8 cellular contexts compared by ENCODE assay signal in the genomic region with DNA sequence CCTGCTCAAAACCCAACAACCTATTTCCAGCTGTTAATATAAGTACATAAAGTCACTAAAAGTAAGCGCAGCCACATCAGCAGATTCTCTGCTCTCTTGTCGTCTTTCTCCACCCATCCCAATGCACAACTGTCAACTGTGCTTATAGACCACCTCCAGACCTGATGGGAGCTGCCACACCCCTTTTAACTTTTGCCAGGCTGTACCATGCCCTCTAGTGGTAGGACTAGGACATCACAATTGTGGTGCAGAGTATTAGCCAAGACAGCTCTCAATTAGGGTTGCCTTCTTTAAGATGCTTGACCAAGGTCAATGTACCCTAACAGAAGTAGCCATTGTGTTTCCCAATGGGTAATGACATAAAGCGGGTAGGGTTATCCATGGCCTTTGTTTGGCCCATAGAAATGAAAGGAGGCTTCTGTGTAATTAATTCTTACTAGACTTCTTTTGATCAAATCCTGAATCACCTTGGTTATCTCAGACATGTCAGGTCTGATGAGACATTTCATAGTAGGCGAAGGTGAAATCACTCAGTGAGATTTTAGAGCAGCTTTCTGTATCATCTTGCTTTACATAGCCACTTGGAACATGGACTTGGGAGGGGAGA.
A peak's percentile ranks its signal among the peaks of the same experiment; 100 is the strongest.
DNase-seq lines count a peak whose midpoint lies in the region; ATAC-seq and TF ChIP-seq lines count a peak whose summit lies in the region.

No MANE protein-coding gene starts in this region.

- no peak for TF ChIP-seq POLR2A in uterus (IDR thresholded peaks at IDR 0.05)

- H3K9me3 ChIP-seq in uterus = no peaks in the 10 kb centered on the region

- intact Hi-C loops in activated CD8-positive, alpha-beta T cell treated with anti-CD3 and anti-CD28 coated beads for 36 hours (cut with micrococcal nuclease) = loop anchor here (5.0 kb wide), 2 partner anchors 44 to 174 kb away; no protein-coding TSS in a partner anchor
- intact Hi-C loops in natural killer cell (cut with micrococcal nuclease) (loop anchor here (5.0 kb wide), 1 partner anchor 999 kb away; no protein-coding TSS in a partner anchor), uterus (cut with DNase I; ENCODE audit: low total_unique reads) (loop anchor here (10.0 kb wide), 1 partner anchor 287 kb away; no protein-coding TSS in a partner anchor)

- peaks cover 6% of the 10 kb centered on the region for H3K4me1 Mint-ChIP-seq in activated CD8-positive, alpha-beta T cell treated with anti-CD3 and anti-CD28 coated beads for 36 hours (ENCODE audit: low read depth)
- H3K4me1 Mint-ChIP-seq in natural killer cell = no peaks in the 10 kb centered on the region

- H3K27ac Mint-ChIP-seq in activated CD8-positive, alpha-beta T cell treated with anti-CD3 and anti-CD28 coated beads for 36 hours = no peak overlapping the region
- H3K27ac Mint-ChIP-seq in natural killer cell = no peak overlapping the region

- POLR2A ChIA-PET in activated CD8-positive, alpha-beta T cell treated with anti-CD3 and anti-CD28 coated beads for 36 hours (lab: Charles Lee) = no interaction called here

- H3K4me3 ChIP-seq in uterus = no peak overlapping the region

- no peaks in the 10 kb centered on the region for H3K27me3 ChIP-seq in uterus

- no peaks in the 10 kb centered on the region for H3K4me1 ChIP-seq in uterus

- H3K27ac ChIP-seq in uterus = no peak overlapping the region

- CTCF ChIA-PET in activated CD8-positive, alpha-beta T cell treated with anti-CD3 and anti-CD28 coated beads for 36 hours (lab: Charles Lee) = interaction anchor here (0.7 to 3.7 kb wide), 35 partner anchors 8 to 1000 kb away, joined by 3 to 30 read pairs (median 5); no protein-coding TSS in a partner anchor

- peak; percentile 85 for ATAC-seq in GM19455 (IDR thresholded peaks at IDR 0.05; ENCODE audit: unreplicated experiment)
- ATAC-seq in HG03460 (IDR thresholded peaks at IDR 0.05; ENCODE audit: unreplicated experiment) = peak; percentile 86
- ATAC-seq in activated CD8-positive, alpha-beta T cell treated with anti-CD3 and anti-CD28 coated beads for 36 hours = peak; percentile 95
- peak; percentile 82 for ATAC-seq in esophagus mucosa
- peak; percentile 84 to 95 (median 86) for ATAC-seq in natural killer cell

- no peaks in the 10 kb centered on the region for H3K36me3 Mint-ChIP-seq in activated CD8-positive, alpha-beta T cell treated with anti-CD3 and anti-CD28 coated beads for 36 hours (ENCODE audit: low read depth)
- no peaks in the 10 kb centered on the region for H3K36me3 Mint-ChIP-seq in natural killer cell

- no peak overlapping the region for H3K4me3 Mint-ChIP-seq in activated CD8-positive, alpha-beta T cell treated with anti-CD3 and anti-CD28 coated beads for 36 hours
- no peak overlapping the region for H3K4me3 Mint-ChIP-seq in natural killer cell

- DNase-seq in DMS114 treated with DMSO at 0.1 percent for 48 hours (lab: John Stamatoyannopoulos, UW; ENCODE audit: unreplicated experiment) = peak; percentile 70
- peak; percentile 21 for DNase-seq in NCI-H446 treated with DMSO at 0.1 percent for 48 hours (lab: John Stamatoyannopoulos, UW)
- DNase-seq in activated CD8-positive, alpha-beta T cell treated with anti-CD3 and anti-CD28 coated beads for 36 hours = peak; percentile 61
- no peak for DNase-seq in natural killer cell
- no peak for DNase-seq in uterus

- no peaks in the 10 kb centered on the region for H3K36me3 ChIP-seq in uterus

- H3K9me3 Mint-ChIP-seq in activated CD8-positive, alpha-beta T cell treated with anti-CD3 and anti-CD28 coated beads for 36 hours = no peaks in the 10 kb centered on the region
- no peaks in the 10 kb centered on the region for H3K9me3 Mint-ChIP-seq in natural killer cell

- no peaks in the 10 kb centered on the region for H3K27me3 Mint-ChIP-seq in activated CD8-positive, alpha-beta T cell treated with anti-CD3 and anti-CD28 coated beads for 36 hours
- no peaks in the 10 kb centered on the region for H3K27me3 Mint-ChIP-seq in natural killer cell (ENCODE audit: low read depth in 2 of 2)

- peak; percentile 88 for TF ChIP-seq CTCF in activated CD8-positive, alpha-beta T cell treated with anti-CD3 and anti-CD28 coated beads for 36 hours (IDR thresholded peaks at IDR 0.05)
- TF ChIP-seq CTCF in natural killer cell (IDR thresholded peaks at IDR 0.05) (peak; percentile 78), uterus (IDR thresholded peaks at IDR 0.05) (peak; percentile 78 to 82 (median 80))

Comparison
In these comparisons a context has a peak if more than half of its experiments do, and no peak if none do; other contexts are left out.
1. DNase-seq: peak in DMS114 treated with DMSO at 0.1 percent for 48 hours (single experiment), NCI-H446 treated with DMSO at 0.1 percent for 48 hours (single experiment) and activated CD8-positive, alpha-beta T cell treated with anti-CD3 and anti-CD28 coated beads for 36 hours (single experiment); none in natural killer cell (single experiment) and uterus (0 of 2).
2. Peak in every context shown above with its lines, with median percentiles within 50 percentile points of each other: ATAC-seq and CTCF ChIP-seq.